In genomic region chr10:70255329-70256299, GRCh38 we compare ENCODE assay signal across 8 cellular contexts. TPM values are rescaled to one million over a fixed set of nuclear protein-coding genes. Genes with fewer than 3 reads are reported as not detected.
DNase-seq lines count a peak whose midpoint lies in the region; ATAC-seq and TF ChIP-seq lines count a peak whose summit lies in the region.

No MANE protein-coding gene starts in this region.

- WGBS in lung, 2 donors: 10 to 18% methylated on average over 72 to 73 of the region's 73 CpGs

- H3K36me3 ChIP-seq in brain microvascular endothelial cell (replicated peaks) (no peaks in the 10 kb centered on the region), lung (ENCODE audit: control insufficient read depth in 2 of 2, insufficient read depth in 2 of 2, low read length in 2 of 2) (no peaks in the 10 kb centered on the region)

- ATAC-seq in lung (ENCODE audit: insufficient read depth, low FRiP score): no peak
- ATAC-seq in GM18867 (IDR thresholded peaks at IDR 0.05; ENCODE audit: unreplicated experiment): no peak
- ATAC-seq in GM19351 (IDR thresholded peaks at IDR 0.05; ENCODE audit: unreplicated experiment): no peak

- TF ChIP-seq CTCF in brain microvascular endothelial cell (IDR thresholded peaks at IDR 0.05; ENCODE audit: low read depth, low read length, missing control alignments): peak; percentile 6
- TF ChIP-seq CTCF in lung (IDR thresholded peaks at IDR 0.05; ENCODE audit: control extremely low read depth, extremely low read depth): no peak

- peaks cover 17% of the 10 kb centered on the region for H3K27me3 ChIP-seq in brain microvascular endothelial cell (replicated peaks)
- H3K27me3 ChIP-seq in lung (ENCODE audit: control insufficient read depth, insufficient read depth): no peaks in the 10 kb centered on the region

- peak overlapping the region; percentile 20 for H3K4me3 ChIP-seq in brain microvascular endothelial cell (ENCODE audit: low read depth, low read length)
- no peak overlapping the region for H3K4me3 ChIP-seq in lung

- in situ Hi-C loops in KBM-7 (cut with MboI; ENCODE audit: low pct_unique_long_range_greater_than_20kb, low sequenced_read_pairs) (no loop called here), brain microvascular endothelial cell (cut with HindIII; ENCODE audit: low pct_ligation_motif_present, low sequenced_read_pairs) (no loop called here)

- H3K27ac ChIP-seq in brain microvascular endothelial cell: no peak overlapping the region
- no peak overlapping the region for H3K27ac ChIP-seq in lung (ENCODE audit: low read depth in 1 of 2, low read length in 1 of 2)

- peaks cover 0 to 4% of the 10 kb centered on the region in 2 donors for H3K9me3 ChIP-seq in lung (ENCODE audit: control insufficient read depth in 2 of 2, insufficient read depth in 1 of 2, low read length in 1 of 2)

- H3K4me1 ChIP-seq in lung (ENCODE audit: control insufficient read depth in 2 of 2, insufficient read depth in 2 of 2, low read length in 2 of 2): peaks cover 0 to 10% of the 10 kb centered on the region in 2 donors

- peak; percentile 25 for DNase-seq in AG20443 (ENCODE audit: low spot score)
- DNase-seq in KBM-7: peak; percentile 48
- no peak for DNase-seq in brain microvascular endothelial cell
- peak; percentile 44 for DNase-seq in lung (ENCODE audit: low spot score)
- no peak for DNase-seq in NCI-H446 treated with DMSO at 0.1 percent for 48 hours (lab: John Stamatoyannopoulos, UW)
- DNase-seq in NCI-H345 (lab: John Stamatoyannopoulos, UW): no peak

RNA-seq across cellular contexts. Expression of gene PPA1, which starts 22.4 kb away (rescaled TPM):
- 100 to 1,000 TPM; 165 to 167 TPM for total RNA-seq in lung
- 100 to 1,000 TPM; 214 to 251 TPM for polyA plus RNA-seq in lung

RNA-seq across cellular contexts. Expression of gene NPFFR1, which starts 28.2 kb away (rescaled TPM):
- 1 to 10 TPM in 1 of 2 donors, under 1 TPM in 1; 0.12 to 2.2 TPM for total RNA-seq in lung
- polyA plus RNA-seq in lung: under 1 TPM; 0.14 TPM

Comparison
In these comparisons a context has a peak if more than half of its experiments do, and no peak if none do; other contexts are left out.
1. DNase-seq: peak in AG20443 (single experiment), KBM-7 (single experiment) and lung (single experiment); none in brain microvascular endothelial cell (single experiment), NCI-H446 treated with DMSO at 0.1 percent for 48 hours (single experiment) and NCI-H345 (single experiment).